ENCODE assay signal across 31 cellular contexts in genomic region chr7:38274927-38275326, GRCh38.
DNase-seq lines count a peak whose midpoint lies in the region; ATAC-seq, FAIRE-seq and TF ChIP-seq lines count a peak whose summit lies in the region.
"Had no signal": no experiment of that assay in that cellular context is flagged by ENCODE, and none has a peak within 500 bp of the region (broad histone marks: within the 10 kb centered on the region; RNA-seq: fewer than 3 reads in every experiment).

No MANE protein-coding gene starts in this region.

- no peak for DNase-seq in activated CD4-positive, alpha-beta T cell treated with anti-CD3 and anti-CD28 coated beads for 36 hours
- no peak for DNase-seq in activated CD4-positive, alpha-beta T cell treated with anti-CD3 and anti-CD28 coated beads for 48 hours
- no peak for DNase-seq in CD4-positive, alpha-beta T cell
- DNase-seq in activated CD4-positive, alpha-beta memory T cell treated with anti-CD3 and anti-CD28 coated beads, Interleukin-2, amount 10 ng/mL, durations not matched to agents 7 days and 5 days: no peak
- DNase-seq in H1 (ENCODE audit: low read depth in 1 of 2, low spot score in 2 of 2) (no peak), NCI-H1930 (lab: John Stamatoyannopoulos, UW) (no peak)
- DNase-seq: 8988T; effector memory CD4-positive, alpha-beta T cell; GOT3; left lung; mesenchymal stem cell; MM.1S; NCI-H1417 treated with DMSO at 0.1 percent for 48 hours; NCI-H2081; NCI-H2227 treated with DMSO at 0.1 percent for 48 hours; NCI-H526; NK-92 treated with Interleukin-12 subunit alpha and Interleukin-12 subunit beta, amount 100 ng/mL, for 24 hours; posterior cingulate gyrus; right cardiac atrium; stimulated activated CD4-positive, alpha-beta T cell treated with anti-CD3 and anti-CD28 coated beads, Interleukin-2, amount 100 ng/mL, for 24 hours; stomach; T-helper 17 cell had no signal

- no peaks in the 10 kb centered on the region for H3K79me2 ChIP-seq in H1 (ENCODE audit: control insufficient read depth in 1 of 2, insufficient read depth in 2 of 2, low read length in 2 of 2)

- no peak for TF ChIP-seq CTCF in CD4-positive, alpha-beta T cell (IDR thresholded peaks at IDR 0.05)
- no peak for TF ChIP-seq CTCF in H1 (IDR thresholded peaks at IDR 0.05; ENCODE audit: control extremely low read depth in 1 of 3, insufficient read depth in 1 of 3, low read depth in 1 of 3, low read length in 3 of 3)

- H4K5ac ChIP-seq in H1 (ENCODE audit: insufficient read length, low read depth, low read length): no peak overlapping the region

- H3K27me3 Mint-ChIP-seq in activated CD4-positive, alpha-beta T cell treated with anti-CD3 and anti-CD28 coated beads for 36 hours: no peaks in the 10 kb centered on the region
- no peaks in the 10 kb centered on the region for H3K27me3 Mint-ChIP-seq in CD4-positive, alpha-beta T cell
- H3K27me3 Mint-ChIP-seq in activated CD4-positive, alpha-beta memory T cell treated with anti-CD3 and anti-CD28 coated beads, Interleukin-2, amount 10 ng/mL, durations not matched to agents 7 days and 5 days: no peaks in the 10 kb centered on the region
- H3K27me3 Mint-ChIP-seq: T-helper 17 cell had no signal

- no peak overlapping the region for H2BK12ac ChIP-seq in H1 (ENCODE audit: low read depth, low read length)

- no peak overlapping the region for H3K56ac ChIP-seq in H1 (replicated peaks; ENCODE audit: insufficient read length, low read depth, low read length)

- TF ChIP-seq POLR2A in H1 (IDR thresholded peaks at IDR 0.05; ENCODE audit: control extremely low read depth in 1 of 2, low read depth in 2 of 2, low read length in 2 of 2): no peak

- H3K4me3 ChIP-seq in H1 (ENCODE audit: extremely low read depth in 1 of 4, insufficient read depth in 2 of 4, low read depth in 3 of 4, low read length in 4 of 4): no peak overlapping the region
- H3K4me3 ChIP-seq: coronary artery, left lung, SK-N-MC, stomach had no signal

- H3K9me3 ChIP-seq in CD4-positive, alpha-beta T cell (ENCODE audit: control insufficient read depth, low read length): no peaks in the 10 kb centered on the region
- H3K9me3 ChIP-seq in H1 (ENCODE audit: insufficient read depth in 2 of 2, low read depth in 1 of 2, low read length in 1 of 2): no peaks in the 10 kb centered on the region
- H3K9me3 ChIP-seq: left lung, stomach had no signal

- H3K4me1 ChIP-seq in H1 (replicated peaks in 1 of 4; ENCODE audit: control insufficient read depth in 3 of 4, insufficient read depth in 4 of 4, low read length in 3 of 4): peaks cover 0 to 3% (median under 1%) of the 10 kb centered on the region in 4 experiments; a peak in 2 of 7 replicates
- H3K4me1 ChIP-seq: stomach had no signal

- no peak for TF ChIP-seq EP300 in H1 (IDR thresholded peaks at IDR 0.05; ENCODE audit: borderline replicate concordance in 1 of 2, low read depth in 2 of 2, low read length in 2 of 2)

- no peak overlapping the region for H4K91ac ChIP-seq in H1 (replicated peaks; ENCODE audit: insufficient read length, low read length)

- no peaks in the 10 kb centered on the region for H4K20me1 ChIP-seq in H1 (replicated peaks in 1 of 2; ENCODE audit: control insufficient read depth in 1 of 2, insufficient read depth in 2 of 2, low read length in 2 of 2)

- no peak overlapping the region for H3K18ac ChIP-seq in H1 (ENCODE audit: extremely low read depth, low read length)

- no peak for TF ChIP-seq RAD21 in H1 (IDR thresholded peaks at IDR 0.05 in 1 of 2, conservative IDR thresholded peaks at IDR 0.05 in 1 of 2; ENCODE audit: low read depth in 2 of 2, low read length in 2 of 2)

- no peak overlapping the region for H2AFZ ChIP-seq in H1 (ENCODE audit: low read length)

- H3K9me3 Mint-ChIP-seq in activated CD4-positive, alpha-beta T cell treated with anti-CD3 and anti-CD28 coated beads for 36 hours (ENCODE audit: low read depth): no peaks in the 10 kb centered on the region
- H3K9me3 Mint-ChIP-seq in CD4-positive, alpha-beta T cell: no peaks in the 10 kb centered on the region
- no peaks in the 10 kb centered on the region for H3K9me3 Mint-ChIP-seq in activated CD4-positive, alpha-beta memory T cell treated with anti-CD3 and anti-CD28 coated beads, Interleukin-2, amount 10 ng/mL, durations not matched to agents 7 days and 5 days

- H2BK120ac ChIP-seq in H1 (replicated peaks; ENCODE audit: low read depth, low read length): no peak overlapping the region

- no peak for ATAC-seq in activated CD4-positive, alpha-beta T cell treated with anti-CD3 and anti-CD28 coated beads for 36 hours
- no peak for ATAC-seq in CD4-positive, alpha-beta T cell (ENCODE audit: poor library complexity)
- ATAC-seq in GM21576 (IDR thresholded peaks at IDR 0.05; ENCODE audit: unreplicated experiment) (no peak), HG03196 (IDR thresholded peaks at IDR 0.05; ENCODE audit: unreplicated experiment) (no peak)
- ATAC-seq: activated CD4-positive, CD25-positive, alpha-beta regulatory T cell treated with anti-CD3 and anti-CD28 coated beads, Interleukin-2, amount 50 U/mL, for 24 hours; left lung; right cardiac atrium; T-helper 17 cell had no signal

- H3K4me3 Mint-ChIP-seq in activated CD4-positive, alpha-beta T cell treated with anti-CD3 and anti-CD28 coated beads for 36 hours: peak overlapping the region; percentile 26
- H3K4me3 Mint-ChIP-seq in CD4-positive, alpha-beta T cell: peak overlapping the region; percentile 45
- H3K4me3 Mint-ChIP-seq in activated CD4-positive, alpha-beta memory T cell treated with anti-CD3 and anti-CD28 coated beads, Interleukin-2, amount 10 ng/mL, durations not matched to agents 7 days and 5 days: peak overlapping the region; percentile 57
- H3K4me3 Mint-ChIP-seq: T-helper 17 cell had no signal

- FAIRE-seq in H1 (lab: Jason Lieb, UNC): no peak
- FAIRE-seq: islet of Langerhans, urothelium cell line had no signal

- H3K14ac ChIP-seq in H1 (ENCODE audit: insufficient read length): no peak overlapping the region

- H3K4ac ChIP-seq in H1 (replicated peaks; ENCODE audit: insufficient read length, low read depth, low read length): no peak overlapping the region

- no peaks in the 10 kb centered on the region for H3K27me3 ChIP-seq in CD4-positive, alpha-beta T cell (ENCODE audit: control insufficient read depth, insufficient read depth, low read length)
- H3K27me3 ChIP-seq in H1 (replicated peaks in 1 of 4; ENCODE audit: control insufficient read depth in 3 of 4, extremely low read depth in 1 of 4, insufficient read depth in 3 of 4, low read length in 3 of 4): no peaks in the 10 kb centered on the region
- H3K27me3 ChIP-seq: left lung, stomach had no signal

- H3K4me1 Mint-ChIP-seq in activated CD4-positive, alpha-beta T cell treated with anti-CD3 and anti-CD28 coated beads for 36 hours: no peaks in the 10 kb centered on the region
- no peaks in the 10 kb centered on the region for H3K4me1 Mint-ChIP-seq in CD4-positive, alpha-beta T cell (ENCODE audit: low read depth)
- H3K4me1 Mint-ChIP-seq in activated CD4-positive, alpha-beta memory T cell treated with anti-CD3 and anti-CD28 coated beads, Interleukin-2, amount 10 ng/mL, durations not matched to agents 7 days and 5 days: no peaks in the 10 kb centered on the region
- H3K4me1 Mint-ChIP-seq: T-helper 17 cell had no signal

- H3K36me3 ChIP-seq in H1 (ENCODE audit: control insufficient read depth in 2 of 4, insufficient read depth in 4 of 4, low read length in 3 of 4): no peaks in the 10 kb centered on the region
- H3K36me3 ChIP-seq: left lung, stomach had no signal

- H3K27ac ChIP-seq in CD4-positive, alpha-beta T cell (ENCODE audit: low read depth, low read length): no peak overlapping the region
- H3K27ac ChIP-seq in H1 (ENCODE audit: low read depth, low read length): no peak overlapping the region
- H3K27ac ChIP-seq: C4-2B, coronary artery, KMS-11, SK-N-MC, stomach had no signal

- no peaks in the 10 kb centered on the region for H3K36me3 Mint-ChIP-seq in activated CD4-positive, alpha-beta T cell treated with anti-CD3 and anti-CD28 coated beads for 36 hours (ENCODE audit: low read depth)
- H3K36me3 Mint-ChIP-seq in CD4-positive, alpha-beta T cell (ENCODE audit: low read depth): no peaks in the 10 kb centered on the region
- H3K36me3 Mint-ChIP-seq in activated CD4-positive, alpha-beta memory T cell treated with anti-CD3 and anti-CD28 coated beads, Interleukin-2, amount 10 ng/mL, durations not matched to agents 7 days and 5 days (ENCODE audit: low read depth): no peaks in the 10 kb centered on the region

- CTCF ChIA-PET in activated CD4-positive, alpha-beta T cell treated with anti-CD3 and anti-CD28 coated beads for 36 hours (lab: Charles Lee): interaction anchor here (1.7 kb wide), 1 partner anchor 61 kb away, joined by 4 read pairs; no protein-coding TSS in a partner anchor
- CTCF ChIA-PET in CD4-positive, alpha-beta T cell (lab: Charles Lee): interaction anchor here (0.6 to 1.1 kb wide), 3 partner anchors 25 to 61 kb away, joined by 3 read pairs; no protein-coding TSS in a partner anchor
- CTCF ChIA-PET in activated CD4-positive, alpha-beta memory T cell treated with anti-CD3 and anti-CD28 coated beads, Interleukin-2, amount 10 ng/mL, durations not matched to agents 7 days and 5 days (lab: Charles Lee): interaction anchor here (1.0 to 1.2 kb wide), 2 partner anchors 59 to 61 kb away, joined by 3 to 4 read pairs; no protein-coding TSS in a partner anchor
- CTCF ChIA-PET in H1 (lab: Charles Lee; ENCODE audit: partially characterized antibody): interaction anchor here (0.9 to 3.4 kb wide), 9 partner anchors 9 to 94 kb away, joined by 3 to 10 read pairs (median 4); no protein-coding TSS in a partner anchor

- H3K27ac Mint-ChIP-seq in activated CD4-positive, alpha-beta T cell treated with anti-CD3 and anti-CD28 coated beads for 36 hours: no peak overlapping the region
- H3K27ac Mint-ChIP-seq in CD4-positive, alpha-beta T cell: no peak overlapping the region
- H3K27ac Mint-ChIP-seq in activated CD4-positive, alpha-beta memory T cell treated with anti-CD3 and anti-CD28 coated beads, Interleukin-2, amount 10 ng/mL, durations not matched to agents 7 days and 5 days: no peak overlapping the region
- H3K27ac Mint-ChIP-seq: T-helper 17 cell had no signal

- no peak overlapping the region for H2BK15ac ChIP-seq in H1 (ENCODE audit: low read length)

- H3K23me2 ChIP-seq in H1 (ENCODE audit: low read depth, low read length): no peaks in the 10 kb centered on the region

- intact Hi-C loops in activated CD4-positive, alpha-beta T cell treated with anti-CD3 and anti-CD28 coated beads for 36 hours (cut with DNase I, micrococcal nuclease): loop anchor here in 1 of 2 experiments (2.0 kb wide), 1 partner anchor 26 kb away; no protein-coding TSS in a partner anchor
- intact Hi-C loops in CD4-positive, alpha-beta T cell (cut with DNase I, micrococcal nuclease): no loop called here

- no peak overlapping the region for H2BK20ac ChIP-seq in H1 (ENCODE audit: low read length)

- H2AK5ac ChIP-seq in H1 (ENCODE audit: low read depth, low read length): no peak overlapping the region

- POLR2A ChIA-PET in activated CD4-positive, alpha-beta T cell treated with anti-CD3 and anti-CD28 coated beads for 36 hours (lab: Charles Lee): no interaction called here
- POLR2A ChIA-PET in CD4-positive, alpha-beta T cell (lab: Charles Lee): no interaction called here
- POLR2A ChIA-PET in activated CD4-positive, alpha-beta memory T cell treated with anti-CD3 and anti-CD28 coated beads, Interleukin-2, amount 10 ng/mL, durations not matched to agents 7 days and 5 days (lab: Charles Lee): interaction anchor here (0.6 kb wide), 1 partner anchor 52 kb away, joined by 3 read pairs; no protein-coding TSS in a partner anchor
- POLR2A ChIA-PET in H1 (lab: Charles Lee; ENCODE audit: partially characterized antibody): no interaction called here

- no peak overlapping the region for H3K4me2 ChIP-seq in H1 (ENCODE audit: insufficient read depth in 1 of 2, low read depth in 2 of 2, low read length in 2 of 2)
- H3K4me2 ChIP-seq: KMS-11 had no signal

- no peak overlapping the region for H4K8ac ChIP-seq in H1 (ENCODE audit: extremely low read depth, insufficient read depth, low read length)

- H3K9ac ChIP-seq in H1 (replicated peaks in 1 of 4; ENCODE audit: extremely low read depth in 1 of 4, low read depth in 3 of 4, low read length in 3 of 4): no peak overlapping the region
- H3K9ac ChIP-seq: KMS-11 had no signal

- 88% methylated on average over 1 of the region's 1 CpG; no CpG with 5 or more reads in 1 of the 2 experiments for WGBS in H1 (ENCODE audit: extremely low coverage in 1 of 2, insufficient coverage in 1 of 2, insufficient read length in 1 of 2, insufficient replicate concordance in 2 of 2, low coverage in 1 of 2, low lambda C conversion rate in 2 of 2, missing lambda C conversion rate in 1 of 2), 2 experiments

- no peak overlapping the region for H3K23ac ChIP-seq in H1 (ENCODE audit: insufficient read length)

- H2BK5ac ChIP-seq in H1 (ENCODE audit: low read depth, low read length): no peak overlapping the region

- H3K79me1 ChIP-seq in H1 (ENCODE audit: low read depth, low read length): no peaks in the 10 kb centered on the region
